In the genomic region with DNA sequence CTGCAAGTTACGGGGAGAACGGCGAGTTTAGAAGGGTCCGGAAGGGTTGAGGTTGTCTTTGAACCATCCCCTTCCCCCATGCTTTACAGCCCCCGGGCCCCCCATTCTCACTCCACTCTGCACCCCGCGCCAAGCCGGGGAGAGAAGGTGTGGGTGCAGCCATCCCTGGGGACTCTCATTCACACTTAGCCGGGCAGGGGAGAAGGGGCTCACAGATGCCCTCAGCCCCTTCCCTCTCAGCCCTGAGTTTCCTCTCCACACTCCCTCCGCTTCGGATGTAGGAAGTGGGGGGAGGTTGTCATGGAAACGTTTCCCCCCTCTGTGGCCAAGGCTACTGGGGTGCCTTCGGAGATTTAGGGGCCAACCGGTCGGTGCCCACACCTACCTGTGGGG, we compare ENCODE assay signal across 1 cellular context.
TF ChIP-seq lines count a peak whose summit lies in the region.

No MANE protein-coding gene starts in this region.

TF ChIP-seq in HepG2, 621 proteins besides CTCF, POLR2A, EP300 and RAD21 (continued from another document):
- TF ChIP-seq, protein P1, sequence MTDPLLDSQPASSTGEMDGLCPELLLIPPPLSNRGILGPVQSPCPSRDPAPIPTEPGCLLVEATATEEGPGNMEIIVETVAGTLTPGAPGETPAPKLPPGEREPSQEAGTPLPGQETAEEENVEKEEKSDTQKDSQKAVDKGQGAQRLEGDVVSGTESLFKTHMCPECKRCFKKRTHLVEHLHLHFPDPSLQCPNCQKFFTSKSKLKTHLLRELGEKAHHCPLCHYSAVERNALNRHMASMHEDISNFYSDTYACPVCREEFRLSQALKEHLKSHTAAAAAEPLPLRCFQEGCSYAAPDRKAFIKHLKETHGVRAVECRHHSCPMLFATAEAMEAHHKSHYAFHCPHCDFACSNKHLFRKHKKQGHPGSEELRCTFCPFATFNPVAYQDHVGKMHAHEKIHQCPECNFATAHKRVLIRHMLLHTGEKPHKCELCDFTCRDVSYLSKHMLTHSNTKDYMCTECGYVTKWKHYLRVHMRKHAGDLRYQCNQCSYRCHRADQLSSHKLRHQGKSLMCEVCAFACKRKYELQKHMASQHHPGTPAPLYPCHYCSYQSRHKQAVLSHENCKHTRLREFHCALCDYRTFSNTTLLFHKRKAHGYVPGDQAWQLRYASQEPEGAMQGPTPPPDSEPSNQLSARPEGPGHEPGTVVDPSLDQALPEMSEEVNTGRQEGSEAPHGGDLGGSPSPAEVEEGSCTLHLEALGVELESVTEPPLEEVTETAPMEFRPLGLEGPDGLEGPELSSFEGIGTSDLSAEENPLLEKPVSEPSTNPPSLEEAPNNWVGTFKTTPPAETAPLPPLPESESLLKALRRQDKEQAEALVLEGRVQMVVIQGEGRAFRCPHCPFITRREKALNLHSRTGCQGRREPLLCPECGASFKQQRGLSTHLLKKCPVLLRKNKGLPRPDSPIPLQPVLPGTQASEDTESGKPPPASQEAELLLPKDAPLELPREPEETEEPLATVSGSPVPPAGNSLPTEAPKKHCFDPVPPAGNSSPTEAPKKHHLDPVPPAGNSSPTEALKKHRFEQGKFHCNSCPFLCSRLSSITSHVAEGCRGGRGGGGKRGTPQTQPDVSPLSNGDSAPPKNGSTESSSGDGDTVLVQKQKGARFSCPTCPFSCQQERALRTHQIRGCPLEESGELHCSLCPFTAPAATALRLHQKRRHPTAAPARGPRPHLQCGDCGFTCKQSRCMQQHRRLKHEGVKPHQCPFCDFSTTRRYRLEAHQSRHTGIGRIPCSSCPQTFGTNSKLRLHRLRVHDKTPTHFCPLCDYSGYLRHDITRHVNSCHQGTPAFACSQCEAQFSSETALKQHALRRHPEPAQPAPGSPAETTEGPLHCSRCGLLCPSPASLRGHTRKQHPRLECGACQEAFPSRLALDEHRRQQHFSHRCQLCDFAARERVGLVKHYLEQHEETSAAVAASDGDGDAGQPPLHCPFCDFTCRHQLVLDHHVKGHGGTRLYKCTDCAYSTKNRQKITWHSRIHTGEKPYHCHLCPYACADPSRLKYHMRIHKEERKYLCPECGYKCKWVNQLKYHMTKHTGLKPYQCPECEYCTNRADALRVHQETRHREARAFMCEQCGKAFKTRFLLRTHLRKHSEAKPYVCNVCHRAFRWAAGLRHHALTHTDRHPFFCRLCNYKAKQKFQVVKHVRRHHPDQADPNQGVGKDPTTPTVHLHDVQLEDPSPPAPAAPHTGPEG (CRISPR knock-in tag; IDR thresholded peaks at IDR 0.05): no peak
- TF ChIP-seq, protein P2, sequence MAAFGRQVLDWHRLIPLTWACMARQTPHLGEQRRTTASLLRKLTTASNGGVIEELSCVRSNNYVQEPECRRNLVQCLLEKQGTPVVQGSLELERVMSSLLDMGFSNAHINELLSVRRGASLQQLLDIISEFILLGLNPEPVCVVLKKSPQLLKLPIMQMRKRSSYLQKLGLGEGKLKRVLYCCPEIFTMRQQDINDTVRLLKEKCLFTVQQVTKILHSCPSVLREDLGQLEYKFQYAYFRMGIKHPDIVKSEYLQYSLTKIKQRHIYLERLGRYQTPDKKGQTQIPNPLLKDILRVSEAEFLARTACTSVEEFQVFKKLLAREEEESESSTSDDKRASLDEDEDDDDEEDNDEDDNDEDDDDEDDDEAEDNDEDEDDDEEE (CRISPR knock-in tag; IDR thresholded peaks at IDR 0.05): no peak
- no peak for TF ChIP-seq IKZF4 (CRISPR knock-in tag; IDR thresholded peaks at IDR 0.05; ENCODE audit: borderline replicate concordance, low read depth, not compliant biosample characterization)
- TF ChIP-seq, protein P3, sequence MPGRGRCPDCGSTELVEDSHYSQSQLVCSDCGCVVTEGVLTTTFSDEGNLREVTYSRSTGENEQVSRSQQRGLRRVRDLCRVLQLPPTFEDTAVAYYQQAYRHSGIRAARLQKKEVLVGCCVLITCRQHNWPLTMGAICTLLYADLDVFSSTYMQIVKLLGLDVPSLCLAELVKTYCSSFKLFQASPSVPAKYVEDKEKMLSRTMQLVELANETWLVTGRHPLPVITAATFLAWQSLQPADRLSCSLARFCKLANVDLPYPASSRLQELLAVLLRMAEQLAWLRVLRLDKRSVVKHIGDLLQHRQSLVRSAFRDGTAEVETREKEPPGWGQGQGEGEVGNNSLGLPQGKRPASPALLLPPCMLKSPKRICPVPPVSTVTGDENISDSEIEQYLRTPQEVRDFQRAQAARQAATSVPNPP (CRISPR knock-in tag; IDR thresholded peaks at IDR 0.05): no peak
- TF ChIP-seq ATM (IDR thresholded peaks at IDR 0.05; ENCODE audit: borderline replicate concordance): no peak
- no peak for TF ChIP-seq PHF5A (CRISPR knock-in tag; IDR thresholded peaks at IDR 0.05; ENCODE audit: low read depth, unreplicated experiment)
- 0 out of 2 replicates have a peak, but pooled peaks have one; percentile 31 for TF ChIP-seq PHF20 (CRISPR knock-in tag; IDR thresholded peaks at IDR 0.05)
- no peak for TF ChIP-seq ZNF720 (CRISPR knock-in tag; IDR thresholded peaks at IDR 0.05)
- TF ChIP-seq RBM22 (optimal IDR thresholded peaks at IDR 0.05; ENCODE audit: low read length): peak; percentile 39
- TF ChIP-seq, protein P4, sequence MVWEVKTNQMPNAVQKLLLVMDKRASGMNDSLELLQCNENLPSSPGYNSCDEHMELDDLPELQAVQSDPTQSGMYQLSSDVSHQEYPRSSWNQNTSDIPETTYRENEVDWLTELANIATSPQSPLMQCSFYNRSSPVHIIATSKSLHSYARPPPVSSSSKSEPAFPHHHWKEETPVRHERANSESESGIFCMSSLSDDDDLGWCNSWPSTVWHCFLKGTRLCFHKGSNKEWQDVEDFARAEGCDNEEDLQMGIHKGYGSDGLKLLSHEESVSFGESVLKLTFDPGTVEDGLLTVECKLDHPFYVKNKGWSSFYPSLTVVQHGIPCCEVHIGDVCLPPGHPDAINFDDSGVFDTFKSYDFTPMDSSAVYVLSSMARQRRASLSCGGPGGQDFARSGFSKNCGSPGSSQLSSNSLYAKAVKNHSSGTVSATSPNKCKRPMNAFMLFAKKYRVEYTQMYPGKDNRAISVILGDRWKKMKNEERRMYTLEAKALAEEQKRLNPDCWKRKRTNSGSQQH (CRISPR knock-in tag; IDR thresholded peaks at IDR 0.05; ENCODE audit: low read depth): no peak
- no peak for TF ChIP-seq MAF1 (CRISPR knock-in tag; IDR thresholded peaks at IDR 0.05; ENCODE audit: borderline replicate concordance)
- TF ChIP-seq ZFP36L1 (CRISPR knock-in tag; IDR thresholded peaks at IDR 0.05): no peak
- no peak for TF ChIP-seq RAD51 (IDR thresholded peaks at IDR 0.05; ENCODE audit: borderline replicate concordance)
- no peak for TF ChIP-seq ZNF234 (CRISPR knock-in tag; conservative IDR thresholded peaks at IDR 0.05)
- TF ChIP-seq, protein P5, sequence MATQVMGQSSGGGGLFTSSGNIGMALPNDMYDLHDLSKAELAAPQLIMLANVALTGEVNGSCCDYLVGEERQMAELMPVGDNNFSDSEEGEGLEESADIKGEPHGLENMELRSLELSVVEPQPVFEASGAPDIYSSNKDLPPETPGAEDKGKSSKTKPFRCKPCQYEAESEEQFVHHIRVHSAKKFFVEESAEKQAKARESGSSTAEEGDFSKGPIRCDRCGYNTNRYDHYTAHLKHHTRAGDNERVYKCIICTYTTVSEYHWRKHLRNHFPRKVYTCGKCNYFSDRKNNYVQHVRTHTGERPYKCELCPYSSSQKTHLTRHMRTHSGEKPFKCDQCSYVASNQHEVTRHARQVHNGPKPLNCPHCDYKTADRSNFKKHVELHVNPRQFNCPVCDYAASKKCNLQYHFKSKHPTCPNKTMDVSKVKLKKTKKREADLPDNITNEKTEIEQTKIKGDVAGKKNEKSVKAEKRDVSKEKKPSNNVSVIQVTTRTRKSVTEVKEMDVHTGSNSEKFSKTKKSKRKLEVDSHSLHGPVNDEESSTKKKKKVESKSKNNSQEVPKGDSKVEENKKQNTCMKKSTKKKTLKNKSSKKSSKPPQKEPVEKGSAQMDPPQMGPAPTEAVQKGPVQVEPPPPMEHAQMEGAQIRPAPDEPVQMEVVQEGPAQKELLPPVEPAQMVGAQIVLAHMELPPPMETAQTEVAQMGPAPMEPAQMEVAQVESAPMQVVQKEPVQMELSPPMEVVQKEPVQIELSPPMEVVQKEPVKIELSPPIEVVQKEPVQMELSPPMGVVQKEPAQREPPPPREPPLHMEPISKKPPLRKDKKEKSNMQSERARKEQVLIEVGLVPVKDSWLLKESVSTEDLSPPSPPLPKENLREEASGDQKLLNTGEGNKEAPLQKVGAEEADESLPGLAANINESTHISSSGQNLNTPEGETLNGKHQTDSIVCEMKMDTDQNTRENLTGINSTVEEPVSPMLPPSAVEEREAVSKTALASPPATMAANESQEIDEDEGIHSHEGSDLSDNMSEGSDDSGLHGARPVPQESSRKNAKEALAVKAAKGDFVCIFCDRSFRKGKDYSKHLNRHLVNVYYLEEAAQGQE (IDR thresholded peaks at IDR 0.05; ENCODE audit: borderline replicate concordance in 1 of 2, low read depth in 1 of 2, low read length in 2 of 2): no peak
- TF ChIP-seq, protein P6, sequence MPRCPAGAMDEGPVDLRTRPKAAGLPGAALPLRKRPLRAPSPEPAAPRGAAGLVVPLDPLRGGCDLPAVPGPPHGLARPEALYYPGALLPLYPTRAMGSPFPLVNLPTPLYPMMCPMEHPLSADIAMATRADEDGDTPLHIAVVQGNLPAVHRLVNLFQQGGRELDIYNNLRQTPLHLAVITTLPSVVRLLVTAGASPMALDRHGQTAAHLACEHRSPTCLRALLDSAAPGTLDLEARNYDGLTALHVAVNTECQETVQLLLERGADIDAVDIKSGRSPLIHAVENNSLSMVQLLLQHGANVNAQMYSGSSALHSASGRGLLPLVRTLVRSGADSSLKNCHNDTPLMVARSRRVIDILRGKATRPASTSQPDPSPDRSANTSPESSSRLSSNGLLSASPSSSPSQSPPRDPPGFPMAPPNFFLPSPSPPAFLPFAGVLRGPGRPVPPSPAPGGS (CRISPR knock-in tag; IDR thresholded peaks at IDR 0.05): no peak
- TF ChIP-seq MAFG (CRISPR knock-in tag; IDR thresholded peaks at IDR 0.05): no peak
- TF ChIP-seq, protein P7, sequence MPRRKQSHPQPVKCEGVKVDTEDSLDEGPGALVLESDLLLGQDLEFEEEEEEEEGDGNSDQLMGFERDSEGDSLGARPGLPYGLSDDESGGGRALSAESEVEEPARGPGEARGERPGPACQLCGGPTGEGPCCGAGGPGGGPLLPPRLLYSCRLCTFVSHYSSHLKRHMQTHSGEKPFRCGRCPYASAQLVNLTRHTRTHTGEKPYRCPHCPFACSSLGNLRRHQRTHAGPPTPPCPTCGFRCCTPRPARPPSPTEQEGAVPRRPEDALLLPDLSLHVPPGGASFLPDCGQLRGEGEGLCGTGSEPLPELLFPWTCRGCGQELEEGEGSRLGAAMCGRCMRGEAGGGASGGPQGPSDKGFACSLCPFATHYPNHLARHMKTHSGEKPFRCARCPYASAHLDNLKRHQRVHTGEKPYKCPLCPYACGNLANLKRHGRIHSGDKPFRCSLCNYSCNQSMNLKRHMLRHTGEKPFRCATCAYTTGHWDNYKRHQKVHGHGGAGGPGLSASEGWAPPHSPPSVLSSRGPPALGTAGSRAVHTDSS (CRISPR knock-in tag; conservative IDR thresholded peaks at IDR 0.05): no peak
- TF ChIP-seq, protein P8, sequence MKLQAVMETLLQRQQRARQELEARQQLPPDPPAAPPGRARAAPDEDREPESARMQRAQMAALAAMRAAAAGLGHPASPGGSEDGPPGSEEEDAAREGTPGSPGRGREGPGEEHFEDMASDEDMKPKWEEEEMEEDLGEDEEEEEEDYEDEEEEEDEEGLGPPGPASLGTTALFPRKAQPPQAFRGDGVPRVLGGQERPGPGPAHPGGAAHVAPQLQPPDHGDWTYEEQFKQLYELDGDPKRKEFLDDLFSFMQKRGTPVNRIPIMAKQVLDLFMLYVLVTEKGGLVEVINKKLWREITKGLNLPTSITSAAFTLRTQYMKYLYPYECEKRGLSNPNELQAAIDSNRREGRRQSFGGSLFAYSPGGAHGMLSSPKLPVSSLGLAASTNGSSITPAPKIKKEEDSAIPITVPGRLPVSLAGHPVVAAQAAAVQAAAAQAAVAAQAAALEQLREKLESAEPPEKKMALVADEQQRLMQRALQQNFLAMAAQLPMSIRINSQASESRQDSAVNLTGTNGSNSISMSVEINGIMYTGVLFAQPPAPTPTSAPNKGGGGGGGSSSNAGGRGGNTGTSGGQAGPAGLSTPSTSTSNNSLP (IDR thresholded peaks at IDR 0.05; ENCODE audit: low read depth, low read length): no peak
- no peak for TF ChIP-seq ELF4 (CRISPR knock-in tag; IDR thresholded peaks at IDR 0.05; ENCODE audit: borderline replicate concordance)
- TF ChIP-seq, protein P9, sequence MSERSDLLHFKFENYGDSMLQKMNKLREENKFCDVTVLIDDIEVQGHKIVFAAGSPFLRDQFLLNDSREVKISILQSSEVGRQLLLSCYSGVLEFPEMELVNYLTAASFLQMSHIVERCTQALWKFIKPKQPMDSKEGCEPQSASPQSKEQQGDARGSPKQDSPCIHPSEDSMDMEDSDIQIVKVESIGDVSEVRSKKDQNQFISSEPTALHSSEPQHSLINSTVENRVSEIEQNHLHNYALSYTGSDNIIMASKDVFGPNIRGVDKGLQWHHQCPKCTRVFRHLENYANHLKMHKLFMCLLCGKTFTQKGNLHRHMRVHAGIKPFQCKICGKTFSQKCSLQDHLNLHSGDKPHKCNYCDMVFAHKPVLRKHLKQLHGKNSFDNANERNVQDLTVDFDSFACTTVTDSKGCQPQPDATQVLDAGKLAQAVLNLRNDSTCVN (CRISPR knock-in tag; IDR thresholded peaks at IDR 0.05; ENCODE audit: borderline replicate concordance): no peak
- TF ChIP-seq, protein P10, sequence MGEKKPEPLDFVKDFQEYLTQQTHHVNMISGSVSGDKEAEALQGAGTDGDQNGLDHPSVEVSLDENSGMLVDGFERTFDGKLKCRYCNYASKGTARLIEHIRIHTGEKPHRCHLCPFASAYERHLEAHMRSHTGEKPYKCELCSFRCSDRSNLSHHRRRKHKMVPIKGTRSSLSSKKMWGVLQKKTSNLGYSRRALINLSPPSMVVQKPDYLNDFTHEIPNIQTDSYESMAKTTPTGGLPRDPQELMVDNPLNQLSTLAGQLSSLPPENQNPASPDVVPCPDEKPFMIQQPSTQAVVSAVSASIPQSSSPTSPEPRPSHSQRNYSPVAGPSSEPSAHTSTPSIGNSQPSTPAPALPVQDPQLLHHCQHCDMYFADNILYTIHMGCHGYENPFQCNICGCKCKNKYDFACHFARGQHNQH (CRISPR knock-in tag; IDR thresholded peaks at IDR 0.05): no peak; the same call in 1 of the 2 replicates
- no peak for TF ChIP-seq SOX13 (IDR thresholded peaks at IDR 0.05)
- TF ChIP-seq SOX13 (CRISPR knock-in tag; conservative IDR thresholded peaks at IDR 0.05 in 1 of 2, IDR thresholded peaks at IDR 0.05 in 1 of 2): no peak
- no peak for TF ChIP-seq RARG (CRISPR knock-in tag; IDR thresholded peaks at IDR 0.05; ENCODE audit: low read depth)
- no peak for TF ChIP-seq NR2C2 (CRISPR knock-in tag; IDR thresholded peaks at IDR 0.05; ENCODE audit: borderline replicate concordance)
- TF ChIP-seq, protein P11, sequence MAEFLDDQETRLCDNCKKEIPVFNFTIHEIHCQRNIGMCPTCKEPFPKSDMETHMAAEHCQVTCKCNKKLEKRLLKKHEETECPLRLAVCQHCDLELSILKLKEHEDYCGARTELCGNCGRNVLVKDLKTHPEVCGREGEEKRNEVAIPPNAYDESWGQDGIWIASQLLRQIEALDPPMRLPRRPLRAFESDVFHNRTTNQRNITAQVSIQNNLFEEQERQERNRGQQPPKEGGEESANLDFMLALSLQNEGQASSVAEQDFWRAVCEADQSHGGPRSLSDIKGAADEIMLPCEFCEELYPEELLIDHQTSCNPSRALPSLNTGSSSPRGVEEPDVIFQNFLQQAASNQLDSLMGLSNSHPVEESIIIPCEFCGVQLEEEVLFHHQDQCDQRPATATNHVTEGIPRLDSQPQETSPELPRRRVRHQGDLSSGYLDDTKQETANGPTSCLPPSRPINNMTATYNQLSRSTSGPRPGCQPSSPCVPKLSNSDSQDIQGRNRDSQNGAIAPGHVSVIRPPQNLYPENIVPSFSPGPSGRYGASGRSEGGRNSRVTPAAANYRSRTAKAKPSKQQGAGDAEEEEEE (CRISPR knock-in tag; IDR thresholded peaks at IDR 0.05; ENCODE audit: borderline replicate concordance): no peak; the same call in 1 of the 2 replicates
- no peak for TF ChIP-seq PHB2 (IDR thresholded peaks at IDR 0.05; ENCODE audit: partially characterized antibody)
